Comparison of ENCODE assay signal across 14 cellular contexts in the genomic region with DNA sequence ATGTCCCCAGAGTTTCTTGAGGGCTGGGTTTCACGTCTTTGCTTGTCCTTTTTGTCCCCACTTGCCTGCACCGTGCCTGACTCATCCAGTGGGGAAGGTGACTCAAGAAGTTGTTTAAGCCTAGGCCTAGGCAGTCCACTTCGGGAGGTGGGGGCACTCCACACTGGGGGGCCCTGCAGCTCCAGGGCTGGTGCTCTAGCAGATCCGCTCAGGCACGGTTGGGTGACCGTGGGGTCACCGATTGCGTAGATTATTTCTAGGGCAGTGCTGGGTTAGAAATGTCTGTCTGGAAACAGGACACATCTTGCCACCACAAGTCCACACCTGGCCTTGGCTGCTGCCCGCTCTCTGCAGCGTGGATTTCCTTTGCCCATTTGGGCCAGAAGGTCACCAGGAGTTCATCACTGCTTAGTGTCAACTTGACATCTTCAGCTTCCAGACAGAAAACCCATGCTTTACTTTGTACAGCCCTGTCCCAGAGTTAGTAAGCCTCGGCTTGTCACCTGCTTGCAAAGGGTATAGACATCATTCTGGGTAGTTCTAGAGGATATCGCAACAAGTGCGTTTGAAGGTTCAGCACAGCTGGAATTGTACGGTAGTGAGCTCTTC. TPM values are rescaled to one million over a fixed set of nuclear protein-coding genes. Genes with fewer than 3 reads are reported as not detected.
DNase-seq lines count a peak whose midpoint lies in the region; ATAC-seq, FAIRE-seq and TF ChIP-seq lines count a peak whose summit lies in the region.
"Had no signal": no experiment of that assay in that cellular context is flagged by ENCODE, and none has a peak within 500 bp of the region (broad histone marks: within the 10 kb centered on the region; RNA-seq: fewer than 3 reads in every experiment).

No MANE protein-coding gene starts in this region.

- H3K27ac ChIP-seq in kidney (ENCODE audit: low read depth in 2 of 2, low read length in 2 of 2), result peak overlapping the region in 1 of 2 donors; percentile 19
- peak overlapping the region; percentile 54 for H3K27ac ChIP-seq in vagina
- H3K27ac ChIP-seq in tibial nerve, result no peak overlapping the region
- H3K27ac ChIP-seq in smooth muscle cell (ENCODE audit: low read depth), result no peak overlapping the region

- FAIRE-seq in kidney (lab: Jason Lieb, UNC), result no peak
- FAIRE-seq: G401.6 had no signal

- ATAC-seq in Right ventricle myocardium inferior (peak; percentile 13), HG03097 (IDR thresholded peaks at IDR 0.05; ENCODE audit: low FRiP score, unreplicated experiment) (no peak)

- H2AFZ ChIP-seq in smooth muscle cell (ENCODE audit: low read depth), result no peak overlapping the region

- peaks cover 4% of the 10 kb centered on the region for H3F3A ChIP-seq in smooth muscle cell (ENCODE audit: low read depth)

- no peak overlapping the region for H3K9ac ChIP-seq in kidney (ENCODE audit: low read length in 2 of 2)
- H3K9ac ChIP-seq in smooth muscle cell (ENCODE audit: low read depth), result no peak overlapping the region

- 84 to 89% methylated on average over 14 of the region's 14 CpGs for WGBS in tibial nerve, 2 donors
- 83% methylated on average over 14 of the region's 14 CpGs for WGBS in smooth muscle cell (ENCODE audit: low lambda C conversion rate)

- TF ChIP-seq CTCF in kidney (IDR thresholded peaks at IDR 0.05; ENCODE audit: borderline replicate concordance, extremely low read depth, insufficient read depth) (no peak), vagina (IDR thresholded peaks at IDR 0.05) (no peak), tibial nerve (IDR thresholded peaks at IDR 0.05) (no peak), smooth muscle cell (IDR thresholded peaks at IDR 0.05; ENCODE audit: borderline replicate concordance, insufficient read depth, poor library complexity, severe bottlenecking) (no peak)

- H3K4me3 ChIP-seq in kidney (ENCODE audit: low read length in 2 of 2), result no peak overlapping the region
- H3K4me3 ChIP-seq in vagina, result no peak overlapping the region
- no peak overlapping the region for H3K4me3 ChIP-seq in tibial nerve
- no peak overlapping the region for H3K4me3 ChIP-seq in smooth muscle cell

- peaks cover 15 to 19% of the 10 kb centered on the region in 2 donors for H3K4me1 ChIP-seq in kidney (ENCODE audit: control insufficient read depth in 1 of 2, insufficient read depth in 1 of 2, low read depth in 1 of 2, low read length in 2 of 2)
- peaks cover 37% of the 10 kb centered on the region for H3K4me1 ChIP-seq in vagina
- H3K4me1 ChIP-seq in tibial nerve, result peaks cover 0 to 34% (median 3%) of the 10 kb centered on the region in 4 donors
- no peaks in the 10 kb centered on the region for H3K4me1 ChIP-seq in smooth muscle cell (ENCODE audit: low read depth)

- H4K20me1 ChIP-seq in smooth muscle cell (ENCODE audit: low read depth), result peaks cover 20% of the 10 kb centered on the region

- TF ChIP-seq POLR2A in vagina (IDR thresholded peaks at IDR 0.05), result no peak
- TF ChIP-seq POLR2A in tibial nerve (IDR thresholded peaks at IDR 0.05), result no peak

- no peak overlapping the region for H3K4me2 ChIP-seq in smooth muscle cell

- H3K27me3 ChIP-seq in vagina (no peaks in the 10 kb centered on the region), tibial nerve (no peaks in the 10 kb centered on the region), smooth muscle cell (ENCODE audit: low read depth) (no peaks in the 10 kb centered on the region)
- H3K27me3 ChIP-seq: BE2C had no signal

- peaks cover 13 to 23% of the 10 kb centered on the region in 2 donors for H3K36me3 ChIP-seq in kidney (ENCODE audit: control insufficient read depth in 1 of 2, insufficient read depth in 2 of 2, low read length in 2 of 2)
- peaks cover 0 to 16% of the 10 kb centered on the region in 2 donors for H3K36me3 ChIP-seq in vagina
- peaks cover 0 to 35% (median 5%) of the 10 kb centered on the region in 3 donors for H3K36me3 ChIP-seq in tibial nerve
- peaks cover 4% of the 10 kb centered on the region for H3K36me3 ChIP-seq in smooth muscle cell (ENCODE audit: low read depth)

- no peaks in the 10 kb centered on the region for H3K79me2 ChIP-seq in smooth muscle cell (ENCODE audit: low read depth)

- TF ChIP-seq EP300 in tibial nerve (IDR thresholded peaks at IDR 0.05), result no peak

- no peaks in the 10 kb centered on the region for H3K9me3 ChIP-seq in kidney (ENCODE audit: control insufficient read depth in 1 of 2, low read length in 2 of 2)
- no peaks in the 10 kb centered on the region for H3K9me3 ChIP-seq in vagina
- H3K9me3 ChIP-seq in tibial nerve, result no peaks in the 10 kb centered on the region
- no peaks in the 10 kb centered on the region for H3K9me3 ChIP-seq in smooth muscle cell (replicated peaks; ENCODE audit: low read depth)
- H3K9me3 ChIP-seq: BE2C had no signal

- no peak for DNase-seq in Right ventricle myocardium inferior (ENCODE audit: missing footprints)
- DNase-seq in cardiac septum (ENCODE audit: low spot score), result no peak
- peak; percentile 31 for DNase-seq in astrocyte of the hippocampus (ENCODE audit: low read depth, low spot score)
- DNase-seq in kidney, result peak; percentile 73
- no peak for DNase-seq in vagina (ENCODE audit: extremely low spot score in 2 of 2)
- DNase-seq in tibial nerve (ENCODE audit: low spot score in 2 of 2), result no peak
- DNase-seq in smooth muscle cell (lab: John Stamatoyannopoulos, UW; ENCODE audit: unreplicated experiment), result no peak
- DNase-seq: activated CD4-positive, alpha-beta T cell treated with anti-CD3 and anti-CD28 coated beads for 4 hours; erythroblast; NCI-H1092; SW 1271 had no signal

- intact Hi-C loops in Right ventricle myocardium inferior (cut with DNase I), result no loop called here
- intact Hi-C loops in cardiac septum (cut with DNase I), result no loop called here
- intact Hi-C loops in kidney (cut with DNase I), result no loop called here
- intact Hi-C loops in vagina (cut with DNase I), result no loop called here

RNA-seq across cellular contexts. Expression of a gene that starts 13.6 kb away (rescaled TPM):
- total RNA-seq in Right ventricle myocardium inferior, result not detected
- not detected for total RNA-seq in cardiac septum
- 0.16 TPM for total RNA-seq in kidney
- not detected for polyA plus RNA-seq in kidney (ENCODE audit: insufficient read depth, low read depth, low replicate concordance)
- total RNA-seq in vagina, result not detected
- not detected for total RNA-seq in tibial nerve
- 0.09 and 1.1 TPM in 2 replicates for total RNA-seq in smooth muscle cell
- polyA plus RNA-seq in smooth muscle cell, result 0.57 and 0.73 TPM in 2 replicates

RNA-seq across cellular contexts. Expression of a gene that starts 18.2 kb away (rescaled TPM):
- total RNA-seq in Right ventricle myocardium inferior (0.19 TPM), cardiac septum (0.46 TPM), kidney (3.0 TPM), vagina (1.5 TPM), tibial nerve (1 to 10 TPM; 1.1 to 4.3 (median 3.8) TPM), smooth muscle cell (0.04 and 1.8 TPM in 2 replicates)
- polyA plus RNA-seq in kidney (ENCODE audit: insufficient read depth, low read depth, low replicate concordance) (1.7 TPM), smooth muscle cell (0.49 and 1.1 TPM in 2 replicates)

RNA-seq across cellular contexts. Expression of a gene that starts 25.7 kb away (rescaled TPM):
- 70.8 TPM for total RNA-seq in Right ventricle myocardium inferior
- 77.0 TPM for total RNA-seq in cardiac septum
- 19.7 TPM for total RNA-seq in kidney
- 35.6 TPM for polyA plus RNA-seq in kidney (ENCODE audit: insufficient read depth, low read depth, low replicate concordance)
- 29.2 TPM for total RNA-seq in vagina
- 100 to 1,000 TPM in 1 of 4 donors, 10 to 100 TPM in 3; 80.8 to 103 (median 91.5) TPM for total RNA-seq in tibial nerve
- 20.3 and 37.6 TPM in 2 replicates for total RNA-seq in smooth muscle cell
- 24.9 and 25.8 TPM in 2 replicates for polyA plus RNA-seq in smooth muscle cell

RNA-seq across cellular contexts. Expression of a gene that starts 37.7 kb away (rescaled TPM):
- total RNA-seq in Right ventricle myocardium inferior (2.3 TPM), cardiac septum (2.3 TPM), kidney (1.5 TPM), vagina (0.49 TPM), tibial nerve (1 to 10 TPM; 1.3 to 4.2 (median 1.8) TPM), smooth muscle cell (5.0 and 6.1 TPM in 2 replicates)
- polyA plus RNA-seq in kidney (ENCODE audit: insufficient read depth, low read depth, low replicate concordance) (0.90 TPM), smooth muscle cell (17.5 and 19.4 TPM in 2 replicates)

Comparison
In these comparisons a context has a peak if more than half of its experiments do, and no peak if none do; other contexts are left out.
1. DNase-seq: peak in astrocyte of the hippocampus (single experiment) and kidney (single experiment); none in Right ventricle myocardium inferior (single experiment), cardiac septum (single experiment), vagina (0 of 2), tibial nerve (0 of 2) and smooth muscle cell (single experiment).